9 cellular contexts compared by ENCODE assay signal in genomic region chr7:22860784-22861482, GRCh38. TPM values are rescaled to one million over a fixed set of nuclear protein-coding genes. Genes with fewer than 3 reads are reported as not detected.
DNase-seq lines count a peak whose midpoint lies in the region; FAIRE-seq and TF ChIP-seq lines count a peak whose summit lies in the region.
"Had no signal": no experiment of that assay in that cellular context is flagged by ENCODE, and none has a peak within 500 bp of the region (broad histone marks: within the 10 kb centered on the region; RNA-seq: fewer than 3 reads in every experiment).

No MANE protein-coding gene starts in this region.

- WGBS in H9 (ENCODE audit: extremely low coverage, insufficient read length, low lambda C conversion rate): no CpG with 5 or more reads among the region's 4 CpGs

- H3K36me3 Mint-ChIP-seq in H9 (ENCODE audit: insufficient read depth in 1 of 3, low read depth in 3 of 3): peaks cover 37 to 74% (median 63%) of the 10 kb centered on the region in 3 experiments
- H3K36me3 Mint-ChIP-seq in activated CD4-positive, alpha-beta T cell treated with anti-CD3 and anti-CD28 coated beads, Interleukin-2, amount 10 ng/mL, durations not matched to agents 24 days and 14 days (ENCODE audit: low read depth): peaks cover 69% of the 10 kb centered on the region

- no peaks in the 10 kb centered on the region; a peak in 1 of 5 replicates for H3K9me3 Mint-ChIP-seq in H9
- no peaks in the 10 kb centered on the region for H3K9me3 Mint-ChIP-seq in activated CD4-positive, alpha-beta T cell treated with anti-CD3 and anti-CD28 coated beads, Interleukin-2, amount 10 ng/mL, durations not matched to agents 24 days and 14 days
- H3K9me3 Mint-ChIP-seq: central memory CD8-positive, alpha-beta T cell had no signal

- H3K9ac ChIP-seq in H9 (ENCODE audit: extremely low read depth, insufficient read length, low read length) (no peak overlapping the region), kidney (ENCODE audit: low read length in 2 of 2) (no peak overlapping the region)

- no peak overlapping the region for H3K23ac ChIP-seq in H9 (ENCODE audit: insufficient read length, low read depth, low read length)

- H2AK5ac ChIP-seq in H9 (ENCODE audit: insufficient read length, low read length): no peak overlapping the region

- no peak overlapping the region for H3K18ac ChIP-seq in H9 (ENCODE audit: insufficient read length, low read depth, low read length)

- H3K4ac ChIP-seq in H9 (ENCODE audit: low read depth, low read length): no peak overlapping the region

- no peaks in the 10 kb centered on the region for H3K23me2 ChIP-seq in H9 (ENCODE audit: insufficient read length, low read depth, low read length, poor library complexity, severe bottlenecking)

- FAIRE-seq in kidney (lab: Jason Lieb, UNC): no peak

- H2BK12ac ChIP-seq in H9 (ENCODE audit: insufficient read length, low read depth, low read length): no peak overlapping the region

- H3T11ph ChIP-seq in H9 (ENCODE audit: low read length): no peak overlapping the region

- no peak overlapping the region for H4K91ac ChIP-seq in H9 (ENCODE audit: insufficient read length, low read depth, low read length)

- no peaks in the 10 kb centered on the region for H3K79me2 ChIP-seq in H9 (ENCODE audit: insufficient read depth, low read length)

- H3K4me2 ChIP-seq in H9 (ENCODE audit: insufficient read depth, insufficient read length, low read length): no peak overlapping the region

- H3K4me1 ChIP-seq in H9 (ENCODE audit: insufficient read depth, low read length) (peaks cover 2% of the 10 kb centered on the region; the same call in 1 of the 2 replicates), kidney (ENCODE audit: control insufficient read depth in 1 of 2, insufficient read depth in 1 of 2, low read depth in 1 of 2, low read length in 2 of 2) (peaks cover 0 to 4% of the 10 kb centered on the region in 2 donors)

- H2BK15ac ChIP-seq in H9 (ENCODE audit: low read depth, low read length): no peak overlapping the region

- no peak overlapping the region for H3K4me3 Mint-ChIP-seq in H9
- no peak overlapping the region for H3K4me3 Mint-ChIP-seq in activated CD4-positive, alpha-beta T cell treated with anti-CD3 and anti-CD28 coated beads, Interleukin-2, amount 10 ng/mL, durations not matched to agents 24 days and 14 days
- H3K4me3 Mint-ChIP-seq: central memory CD8-positive, alpha-beta T cell had no signal

- H2AFZ ChIP-seq in H9 (ENCODE audit: low read length): no peak overlapping the region

- H2BK120ac ChIP-seq in H9 (ENCODE audit: low read depth, low read length, poor library complexity, severe bottlenecking): no peak overlapping the region

- H3K36me3 ChIP-seq in kidney (ENCODE audit: control insufficient read depth in 1 of 2, insufficient read depth in 2 of 2, low read length in 2 of 2): peaks cover 0 to 4% of the 10 kb centered on the region in 2 donors

- H4K8ac ChIP-seq in H9 (replicated peaks; ENCODE audit: insufficient read length, low read depth, low read length): no peak overlapping the region

- peaks cover 33 to 48% of the 10 kb centered on the region in 2 experiments for H3K4me1 Mint-ChIP-seq in H9
- H3K4me1 Mint-ChIP-seq in activated CD4-positive, alpha-beta T cell treated with anti-CD3 and anti-CD28 coated beads, Interleukin-2, amount 10 ng/mL, durations not matched to agents 24 days and 14 days: peaks cover 32% of the 10 kb centered on the region

- no peak overlapping the region for H3K14ac ChIP-seq in H9 (ENCODE audit: insufficient read depth, low read length)

- H3K9me3 ChIP-seq in H9 (ENCODE audit: control insufficient read depth, low read depth, low read length): no peaks in the 10 kb centered on the region
- no peaks in the 10 kb centered on the region for H3K9me3 ChIP-seq in kidney (ENCODE audit: control insufficient read depth in 1 of 2, low read length in 2 of 2)

- H3K27me3 Mint-ChIP-seq in H9 (ENCODE audit: low read depth): no peaks in the 10 kb centered on the region
- H3K27me3 Mint-ChIP-seq in activated CD4-positive, alpha-beta T cell treated with anti-CD3 and anti-CD28 coated beads, Interleukin-2, amount 10 ng/mL, durations not matched to agents 24 days and 14 days: no peaks in the 10 kb centered on the region
- H3K27me3 Mint-ChIP-seq: central memory CD8-positive, alpha-beta T cell had no signal

- no peaks in the 10 kb centered on the region for H4K20me1 ChIP-seq in H9 (ENCODE audit: control insufficient read depth, insufficient read depth, insufficient read length)

- H3K4me3 ChIP-seq in kidney (ENCODE audit: low read length in 2 of 2): no peak overlapping the region

- no peak overlapping the region for H2BK5ac ChIP-seq in H9 (ENCODE audit: insufficient read length, low read length)

- no peak overlapping the region for H4K5ac ChIP-seq in H9 (ENCODE audit: insufficient read length, low read depth, low read length)

- H3K27me3 ChIP-seq in H9 (ENCODE audit: insufficient read depth, low read length): no peaks in the 10 kb centered on the region

- H3K27ac ChIP-seq in H9 (ENCODE audit: insufficient read length, low read depth, low read length) (no peak overlapping the region), kidney (ENCODE audit: low read depth in 2 of 2, low read length in 2 of 2) (no peak overlapping the region)

- H3K56ac ChIP-seq in H9 (ENCODE audit: insufficient read length, low read depth, low read length): no peak overlapping the region

- TF ChIP-seq CTCF in AG09319 (IDR thresholded peaks at IDR 0.05; ENCODE audit: low read depth, low read length) (peak; percentile 39), H9 (conservative IDR thresholded peaks at IDR 0.05) (peak; percentile 80), kidney (IDR thresholded peaks at IDR 0.05; ENCODE audit: borderline replicate concordance, extremely low read depth, insufficient read depth) (peak; percentile 37)

- intact Hi-C loops in activated CD4-positive, alpha-beta T cell treated with anti-CD3 and anti-CD28 coated beads, Interleukin-2, amount 10 ng/mL, durations not matched to agents 24 days and 14 days (cut with micrococcal nuclease): no loop called here
- intact Hi-C loops in kidney (cut with DNase I): no loop called here

- DNase-seq in AG09319 (ENCODE audit: extremely low read depth, low read depth) (no peak), H9 (no peak), kidney (no peak), DMS79 treated with DMSO at 0.1 percent for 48 hours (lab: John Stamatoyannopoulos, UW) (no peak), GDM1 (lab: John Stamatoyannopoulos, UW) (no peak), NCI-H1436 treated with DMSO at 0.1 percent for 48 hours (lab: John Stamatoyannopoulos, UW) (no peak), NK-92 (lab: John Stamatoyannopoulos, UW; ENCODE audit: unreplicated experiment) (no peak)
- DNase-seq in activated CD4-positive, alpha-beta T cell treated with anti-CD3 and anti-CD28 coated beads, Interleukin-2, amount 10 ng/mL, durations not matched to agents 24 days and 14 days: peak; percentile 70

- H3K79me1 ChIP-seq in H9 (ENCODE audit: insufficient read depth, low read depth, low read length, poor library complexity, severe bottlenecking): no peaks in the 10 kb centered on the region

- H2BK20ac ChIP-seq in H9 (ENCODE audit: low read depth, low read length, poor library complexity, severe bottlenecking): no peak overlapping the region

- H3K27ac Mint-ChIP-seq in H9: no peak overlapping the region; a peak in 1 of 7 replicates
- peak overlapping the region; percentile 14 for H3K27ac Mint-ChIP-seq in activated CD4-positive, alpha-beta T cell treated with anti-CD3 and anti-CD28 coated beads, Interleukin-2, amount 10 ng/mL, durations not matched to agents 24 days and 14 days

RNA-seq across cellular contexts. Expression of gene TOMM7, which starts 38.3 kb away (rescaled TPM):
- 368 and 400 TPM in 2 replicates for total RNA-seq in H9 (2021)
- 196 and 201 TPM in 2 replicates for total RNA-seq in activated CD4-positive, alpha-beta T cell treated with anti-CD3 and anti-CD28 coated beads, Interleukin-2, amount 10 ng/mL, durations not matched to agents 24 days and 14 days
- total RNA-seq in kidney: 253 TPM
- polyA plus RNA-seq in kidney (ENCODE audit: insufficient read depth, low read depth, low replicate concordance): 1,227 TPM
